In the genomic region with DNA sequence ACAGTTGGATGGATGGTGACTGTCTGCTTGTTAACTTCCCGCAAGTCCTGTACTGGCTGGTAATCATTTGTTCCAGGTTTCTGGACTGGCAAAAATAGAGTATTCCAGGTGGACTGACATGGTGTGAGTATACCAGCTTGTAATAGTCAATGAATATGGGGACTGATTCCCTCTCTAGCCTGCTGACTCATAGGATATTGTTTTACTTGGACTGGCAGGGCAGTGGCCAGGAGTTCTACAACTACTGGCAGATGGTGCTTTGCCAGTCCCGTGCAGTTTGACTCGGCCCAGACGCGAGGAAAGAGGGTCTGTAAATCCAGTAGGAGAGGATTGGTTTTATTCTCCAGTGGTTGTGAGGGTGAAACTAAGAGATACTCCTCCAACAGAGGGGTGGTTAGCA, we compare ENCODE assay signal across 1 cellular context.
TF ChIP-seq lines count a peak whose summit lies in the region.

No MANE protein-coding gene starts in this region.

TF ChIP-seq in HepG2, 621 proteins besides CTCF, POLR2A, EP300 and RAD21:
- TF ChIP-seq PHF20 (CRISPR knock-in tag; IDR thresholded peaks at IDR 0.05) = no peak
- TF ChIP-seq ZBTB38 (CRISPR knock-in tag; IDR thresholded peaks at IDR 0.05) = no peak
- TF ChIP-seq XRCC5 (optimal IDR thresholded peaks at IDR 0.05; ENCODE audit: low read length) = no peak
- TF ChIP-seq MYC (CRISPR knock-in tag; IDR thresholded peaks at IDR 0.05; ENCODE audit: borderline replicate concordance) = no peak
- TF ChIP-seq ZNF879 (CRISPR knock-in tag; IDR thresholded peaks at IDR 0.05) = no peak
- no peak for TF ChIP-seq SATB2 (CRISPR knock-in tag; IDR thresholded peaks at IDR 0.05)
- TF ChIP-seq HOXA7 (CRISPR knock-in tag; IDR thresholded peaks at IDR 0.05) = no peak
- TF ChIP-seq MEF2D (CRISPR knock-in tag; IDR thresholded peaks at IDR 0.05) = no peak
TF ChIP-seq in HepG2: peak in this region for 0.
